In the genomic region with DNA sequence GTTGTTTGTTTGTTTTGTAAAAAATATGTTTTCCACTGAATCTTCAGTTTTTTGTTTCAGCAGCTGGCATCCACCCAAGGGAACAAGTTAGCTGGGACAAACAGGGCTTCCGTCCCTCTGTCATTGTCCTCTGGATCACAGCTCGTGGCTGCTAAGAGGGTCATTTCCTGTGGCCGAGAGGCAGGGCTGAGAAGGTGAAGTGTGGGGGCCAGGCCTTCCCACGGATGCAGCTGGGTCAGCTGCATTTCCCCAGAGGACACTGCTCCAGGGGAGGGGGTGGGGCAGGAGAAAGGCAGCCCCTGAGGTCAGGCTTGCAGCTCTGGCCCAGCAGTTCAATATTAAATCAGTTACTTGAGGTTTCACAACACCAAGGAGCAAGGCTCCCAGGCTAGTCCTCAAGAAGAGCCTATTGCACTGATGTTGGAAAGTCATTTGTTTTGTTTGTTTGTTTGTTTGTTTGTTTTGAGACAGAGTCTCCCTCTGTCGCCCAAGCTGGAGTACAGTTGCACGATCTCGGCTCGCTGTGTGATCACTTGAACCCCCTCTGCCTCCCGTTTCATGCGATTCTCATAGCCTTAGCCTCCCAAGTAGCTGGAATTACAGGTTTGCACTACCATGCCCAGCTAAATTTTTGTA, we compare ENCODE assay signal across 1 cellular context.
TF ChIP-seq lines count a peak whose summit lies in the region.

No MANE protein-coding gene starts in this region.

TF ChIP-seq in HepG2, 621 proteins besides CTCF, POLR2A, EP300 and RAD21 (continued from another document and continues in another):
- TF ChIP-seq SP5 (CRISPR knock-in tag; IDR thresholded peaks at IDR 0.05; ENCODE audit: borderline replicate concordance, low read depth) (no peak), MED1 (CRISPR knock-in tag; IDR thresholded peaks at IDR 0.05) (peak; percentile 36; the same call in 1 of the 2 replicates), ERF (CRISPR knock-in tag; IDR thresholded peaks at IDR 0.05) (no peak), HOXD1 (CRISPR knock-in tag; IDR thresholded peaks at IDR 0.05) (no peak), STAT5B (CRISPR knock-in tag; IDR thresholded peaks at IDR 0.05) (no peak), ZNF589 (CRISPR knock-in tag; conservative IDR thresholded peaks at IDR 0.05) (no peak), NCOR1 (IDR thresholded peaks at IDR 0.05; ENCODE audit: borderline replicate concordance, low read length) (no peak), BRD4 (CRISPR knock-in tag; IDR thresholded peaks at IDR 0.05) (no peak), ZNF460 (CRISPR knock-in tag; IDR thresholded peaks at IDR 0.05; ENCODE audit: borderline replicate concordance) (no peak), ZNF501 (CRISPR knock-in tag; IDR thresholded peaks at IDR 0.05) (no peak), MLLT10 (CRISPR knock-in tag; IDR thresholded peaks at IDR 0.05) (no peak), GATAD2A (CRISPR knock-in tag; IDR thresholded peaks at IDR 0.05) (peak; percentile 52), NR2C2 (CRISPR knock-in tag; IDR thresholded peaks at IDR 0.05; ENCODE audit: borderline replicate concordance) (no peak), NONO (IDR thresholded peaks at IDR 0.05) (no peak), NONO (CRISPR knock-in tag; conservative IDR thresholded peaks at IDR 0.05) (no peak), BCL6 (CRISPR knock-in tag; IDR thresholded peaks at IDR 0.05) (no peak), HDAC2 (CRISPR knock-in tag; IDR thresholded peaks at IDR 0.05) (0 out of 2 replicates have a peak, but pooled peaks have one; percentile 40), SPEN (CRISPR knock-in tag; IDR thresholded peaks at IDR 0.05; ENCODE audit: low read depth) (peak; percentile 58; the same call in 1 of the 2 replicates), ZNF12 (CRISPR knock-in tag; IDR thresholded peaks at IDR 0.05) (no peak), MAFG (CRISPR knock-in tag; IDR thresholded peaks at IDR 0.05) (no peak), SSRP1 (CRISPR knock-in tag; IDR thresholded peaks at IDR 0.05) (no peak), ZBTB38 (CRISPR knock-in tag; IDR thresholded peaks at IDR 0.05) (0 out of 2 replicates have a peak, but pooled peaks have one; percentile 33), HDAC6 (IDR thresholded peaks at IDR 0.05; ENCODE audit: low read depth, low read length) (no peak), ZNF430 (CRISPR knock-in tag; IDR thresholded peaks at IDR 0.05) (no peak), BRCA1 (CRISPR knock-in tag; IDR thresholded peaks at IDR 0.05) (no peak), SOX5 (CRISPR knock-in tag; IDR thresholded peaks at IDR 0.05; ENCODE audit: borderline replicate concordance) (peak; percentile 67; the same call in 1 of the 2 replicates), CEBPG (CRISPR knock-in tag; IDR thresholded peaks at IDR 0.05) (0 out of 2 replicates have a peak, but pooled peaks have one; percentile 14), NFKBIZ (CRISPR knock-in tag; IDR thresholded peaks at IDR 0.05) (no peak), AGO2 (optimal IDR thresholded peaks at IDR 0.05; ENCODE audit: low read depth, low read length) (no peak), NR1H2 (CRISPR knock-in tag; IDR thresholded peaks at IDR 0.05; ENCODE audit: borderline replicate concordance, low read depth) (no peak), CHD4 (IDR thresholded peaks at IDR 0.05; ENCODE audit: borderline replicate concordance, low read length) (no peak), ZNF17 (CRISPR knock-in tag; IDR thresholded peaks at IDR 0.05) (no peak), ELF3 (CRISPR knock-in tag; IDR thresholded peaks at IDR 0.05) (0 out of 2 replicates have a peak, but pooled peaks have one; percentile 24), ZFP82 (CRISPR knock-in tag; IDR thresholded peaks at IDR 0.05; ENCODE audit: borderline replicate concordance) (no peak), TAF1 (CRISPR knock-in tag; IDR thresholded peaks at IDR 0.05) (no peak), ZNF883 (CRISPR knock-in tag; IDR thresholded peaks at IDR 0.05; ENCODE audit: not compliant biosample characterization) (no peak), TBP (CRISPR knock-in tag; IDR thresholded peaks at IDR 0.05) (no peak), SIX1 (CRISPR knock-in tag; IDR thresholded peaks at IDR 0.05; ENCODE audit: borderline replicate concordance) (no peak), IKZF1 (IDR thresholded peaks at IDR 0.05) (no peak), RBFOX2 (IDR thresholded peaks at IDR 0.05; ENCODE audit: low read depth, low read length) (no peak), DNMT1 (CRISPR knock-in tag; IDR thresholded peaks at IDR 0.05) (no peak), ETV6 (CRISPR knock-in tag; conservative IDR thresholded peaks at IDR 0.05) (no peak), PITX1 (CRISPR knock-in tag; IDR thresholded peaks at IDR 0.05) (no peak)
- TF ChIP-seq, protein P1, sequence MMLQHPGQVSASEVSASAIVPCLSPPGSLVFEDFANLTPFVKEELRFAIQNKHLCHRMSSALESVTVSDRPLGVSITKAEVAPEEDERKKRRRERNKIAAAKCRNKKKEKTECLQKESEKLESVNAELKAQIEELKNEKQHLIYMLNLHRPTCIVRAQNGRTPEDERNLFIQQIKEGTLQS (CRISPR knock-in tag; IDR thresholded peaks at IDR 0.05): no peak
- TF ChIP-seq, protein P2, sequence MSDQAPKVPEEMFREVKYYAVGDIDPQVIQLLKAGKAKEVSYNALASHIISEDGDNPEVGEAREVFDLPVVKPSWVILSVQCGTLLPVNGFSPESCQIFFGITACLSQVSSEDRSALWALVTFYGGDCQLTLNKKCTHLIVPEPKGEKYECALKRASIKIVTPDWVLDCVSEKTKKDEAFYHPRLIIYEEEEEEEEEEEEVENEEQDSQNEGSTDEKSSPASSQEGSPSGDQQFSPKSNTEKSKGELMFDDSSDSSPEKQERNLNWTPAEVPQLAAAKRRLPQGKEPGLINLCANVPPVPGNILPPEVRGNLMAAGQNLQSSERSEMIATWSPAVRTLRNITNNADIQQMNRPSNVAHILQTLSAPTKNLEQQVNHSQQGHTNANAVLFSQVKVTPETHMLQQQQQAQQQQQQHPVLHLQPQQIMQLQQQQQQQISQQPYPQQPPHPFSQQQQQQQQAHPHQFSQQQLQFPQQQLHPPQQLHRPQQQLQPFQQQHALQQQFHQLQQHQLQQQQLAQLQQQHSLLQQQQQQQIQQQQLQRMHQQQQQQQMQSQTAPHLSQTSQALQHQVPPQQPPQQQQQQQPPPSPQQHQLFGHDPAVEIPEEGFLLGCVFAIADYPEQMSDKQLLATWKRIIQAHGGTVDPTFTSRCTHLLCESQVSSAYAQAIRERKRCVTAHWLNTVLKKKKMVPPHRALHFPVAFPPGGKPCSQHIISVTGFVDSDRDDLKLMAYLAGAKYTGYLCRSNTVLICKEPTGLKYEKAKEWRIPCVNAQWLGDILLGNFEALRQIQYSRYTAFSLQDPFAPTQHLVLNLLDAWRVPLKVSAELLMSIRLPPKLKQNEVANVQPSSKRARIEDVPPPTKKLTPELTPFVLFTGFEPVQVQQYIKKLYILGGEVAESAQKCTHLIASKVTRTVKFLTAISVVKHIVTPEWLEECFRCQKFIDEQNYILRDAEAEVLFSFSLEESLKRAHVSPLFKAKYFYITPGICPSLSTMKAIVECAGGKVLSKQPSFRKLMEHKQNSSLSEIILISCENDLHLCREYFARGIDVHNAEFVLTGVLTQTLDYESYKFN (CRISPR knock-in tag; conservative IDR thresholded peaks at IDR 0.05): peak; percentile 41; the same call in 1 of the 2 replicates
- TF ChIP-seq, protein P3, sequence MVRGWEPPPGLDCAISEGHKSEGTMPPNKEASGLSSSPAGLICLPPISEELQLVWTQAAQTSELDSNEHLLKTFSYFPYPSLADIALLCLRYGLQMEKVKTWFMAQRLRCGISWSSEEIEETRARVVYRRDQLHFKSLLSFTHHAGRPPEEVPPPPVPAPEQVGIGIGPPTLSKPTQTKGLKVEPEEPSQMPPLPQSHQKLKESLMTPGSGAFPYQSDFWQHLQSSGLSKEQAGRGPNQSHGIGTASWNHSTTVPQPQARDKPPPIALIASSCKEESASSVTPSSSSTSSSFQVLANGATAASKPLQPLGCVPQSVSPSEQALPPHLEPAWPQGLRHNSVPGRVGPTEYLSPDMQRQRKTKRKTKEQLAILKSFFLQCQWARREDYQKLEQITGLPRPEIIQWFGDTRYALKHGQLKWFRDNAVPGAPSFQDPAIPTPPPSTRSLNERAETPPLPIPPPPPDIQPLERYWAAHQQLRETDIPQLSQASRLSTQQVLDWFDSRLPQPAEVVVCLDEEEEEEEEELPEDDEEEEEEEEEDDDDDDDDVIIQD (CRISPR knock-in tag; IDR thresholded peaks at IDR 0.05; ENCODE audit: low read depth): peak; percentile 22; the same call in 1 of the 2 replicates
- TF ChIP-seq, protein P4, sequence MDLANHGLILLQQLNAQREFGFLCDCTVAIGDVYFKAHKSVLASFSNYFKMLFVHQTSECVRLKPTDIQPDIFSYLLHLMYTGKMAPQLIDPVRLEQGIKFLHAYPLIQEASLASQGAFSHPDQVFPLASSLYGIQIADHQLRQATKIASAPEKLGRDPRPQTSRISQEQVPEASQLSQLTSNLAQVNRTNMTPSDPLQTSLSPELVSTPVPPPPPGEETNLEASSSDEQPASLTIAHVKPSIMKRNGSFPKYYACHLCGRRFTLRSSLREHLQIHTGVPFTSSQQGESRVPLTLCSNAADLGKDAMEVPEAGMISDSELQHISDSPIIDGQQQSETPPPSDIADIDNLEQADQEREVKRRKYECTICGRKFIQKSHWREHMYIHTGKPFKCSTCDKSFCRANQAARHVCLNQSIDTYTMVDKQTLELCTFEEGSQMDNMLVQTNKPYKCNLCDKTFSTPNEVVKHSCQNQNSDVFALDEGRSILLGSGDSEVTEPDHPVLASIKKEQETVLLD (CRISPR knock-in tag; IDR thresholded peaks at IDR 0.05; ENCODE audit: low read depth): no peak
- TF ChIP-seq, protein P5, sequence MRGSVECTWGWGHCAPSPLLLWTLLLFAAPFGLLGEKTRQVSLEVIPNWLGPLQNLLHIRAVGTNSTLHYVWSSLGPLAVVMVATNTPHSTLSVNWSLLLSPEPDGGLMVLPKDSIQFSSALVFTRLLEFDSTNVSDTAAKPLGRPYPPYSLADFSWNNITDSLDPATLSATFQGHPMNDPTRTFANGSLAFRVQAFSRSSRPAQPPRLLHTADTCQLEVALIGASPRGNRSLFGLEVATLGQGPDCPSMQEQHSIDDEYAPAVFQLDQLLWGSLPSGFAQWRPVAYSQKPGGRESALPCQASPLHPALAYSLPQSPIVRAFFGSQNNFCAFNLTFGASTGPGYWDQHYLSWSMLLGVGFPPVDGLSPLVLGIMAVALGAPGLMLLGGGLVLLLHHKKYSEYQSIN (CRISPR knock-in tag; IDR thresholded peaks at IDR 0.05; ENCODE audit: borderline replicate concordance): no peak
- TF ChIP-seq, protein P6, sequence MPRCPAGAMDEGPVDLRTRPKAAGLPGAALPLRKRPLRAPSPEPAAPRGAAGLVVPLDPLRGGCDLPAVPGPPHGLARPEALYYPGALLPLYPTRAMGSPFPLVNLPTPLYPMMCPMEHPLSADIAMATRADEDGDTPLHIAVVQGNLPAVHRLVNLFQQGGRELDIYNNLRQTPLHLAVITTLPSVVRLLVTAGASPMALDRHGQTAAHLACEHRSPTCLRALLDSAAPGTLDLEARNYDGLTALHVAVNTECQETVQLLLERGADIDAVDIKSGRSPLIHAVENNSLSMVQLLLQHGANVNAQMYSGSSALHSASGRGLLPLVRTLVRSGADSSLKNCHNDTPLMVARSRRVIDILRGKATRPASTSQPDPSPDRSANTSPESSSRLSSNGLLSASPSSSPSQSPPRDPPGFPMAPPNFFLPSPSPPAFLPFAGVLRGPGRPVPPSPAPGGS (CRISPR knock-in tag; IDR thresholded peaks at IDR 0.05): no peak
- TF ChIP-seq, protein P7, sequence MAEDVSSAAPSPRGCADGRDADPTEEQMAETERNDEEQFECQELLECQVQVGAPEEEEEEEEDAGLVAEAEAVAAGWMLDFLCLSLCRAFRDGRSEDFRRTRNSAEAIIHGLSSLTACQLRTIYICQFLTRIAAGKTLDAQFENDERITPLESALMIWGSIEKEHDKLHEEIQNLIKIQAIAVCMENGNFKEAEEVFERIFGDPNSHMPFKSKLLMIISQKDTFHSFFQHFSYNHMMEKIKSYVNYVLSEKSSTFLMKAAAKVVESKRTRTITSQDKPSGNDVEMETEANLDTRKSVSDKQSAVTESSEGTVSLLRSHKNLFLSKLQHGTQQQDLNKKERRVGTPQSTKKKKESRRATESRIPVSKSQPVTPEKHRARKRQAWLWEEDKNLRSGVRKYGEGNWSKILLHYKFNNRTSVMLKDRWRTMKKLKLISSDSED (CRISPR knock-in tag; IDR thresholded peaks at IDR 0.05): no peak
- TF ChIP-seq, protein P8, sequence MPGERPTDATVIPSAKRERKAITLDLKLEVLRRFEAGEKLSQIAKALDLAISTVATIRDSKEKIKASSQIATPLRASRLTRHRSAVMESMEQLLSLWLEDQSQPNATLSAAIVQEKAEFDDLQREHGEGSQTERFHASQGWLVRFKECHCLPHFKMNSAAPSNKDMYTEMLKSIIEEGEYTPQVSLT (CRISPR knock-in tag; IDR thresholded peaks at IDR 0.05; ENCODE audit: borderline replicate concordance, low read depth): no peak
- TF ChIP-seq, protein P9, sequence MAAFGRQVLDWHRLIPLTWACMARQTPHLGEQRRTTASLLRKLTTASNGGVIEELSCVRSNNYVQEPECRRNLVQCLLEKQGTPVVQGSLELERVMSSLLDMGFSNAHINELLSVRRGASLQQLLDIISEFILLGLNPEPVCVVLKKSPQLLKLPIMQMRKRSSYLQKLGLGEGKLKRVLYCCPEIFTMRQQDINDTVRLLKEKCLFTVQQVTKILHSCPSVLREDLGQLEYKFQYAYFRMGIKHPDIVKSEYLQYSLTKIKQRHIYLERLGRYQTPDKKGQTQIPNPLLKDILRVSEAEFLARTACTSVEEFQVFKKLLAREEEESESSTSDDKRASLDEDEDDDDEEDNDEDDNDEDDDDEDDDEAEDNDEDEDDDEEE (CRISPR knock-in tag; IDR thresholded peaks at IDR 0.05): no peak
- TF ChIP-seq, protein P10, sequence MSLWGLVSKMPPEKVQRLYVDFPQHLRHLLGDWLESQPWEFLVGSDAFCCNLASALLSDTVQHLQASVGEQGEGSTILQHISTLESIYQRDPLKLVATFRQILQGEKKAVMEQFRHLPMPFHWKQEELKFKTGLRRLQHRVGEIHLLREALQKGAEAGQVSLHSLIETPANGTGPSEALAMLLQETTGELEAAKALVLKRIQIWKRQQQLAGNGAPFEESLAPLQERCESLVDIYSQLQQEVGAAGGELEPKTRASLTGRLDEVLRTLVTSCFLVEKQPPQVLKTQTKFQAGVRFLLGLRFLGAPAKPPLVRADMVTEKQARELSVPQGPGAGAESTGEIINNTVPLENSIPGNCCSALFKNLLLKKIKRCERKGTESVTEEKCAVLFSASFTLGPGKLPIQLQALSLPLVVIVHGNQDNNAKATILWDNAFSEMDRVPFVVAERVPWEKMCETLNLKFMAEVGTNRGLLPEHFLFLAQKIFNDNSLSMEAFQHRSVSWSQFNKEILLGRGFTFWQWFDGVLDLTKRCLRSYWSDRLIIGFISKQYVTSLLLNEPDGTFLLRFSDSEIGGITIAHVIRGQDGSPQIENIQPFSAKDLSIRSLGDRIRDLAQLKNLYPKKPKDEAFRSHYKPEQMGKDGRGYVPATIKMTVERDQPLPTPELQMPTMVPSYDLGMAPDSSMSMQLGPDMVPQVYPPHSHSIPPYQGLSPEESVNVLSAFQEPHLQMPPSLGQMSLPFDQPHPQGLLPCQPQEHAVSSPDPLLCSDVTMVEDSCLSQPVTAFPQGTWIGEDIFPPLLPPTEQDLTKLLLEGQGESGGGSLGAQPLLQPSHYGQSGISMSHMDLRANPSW (CRISPR knock-in tag; IDR thresholded peaks at IDR 0.05; ENCODE audit: borderline replicate concordance): no peak
